Comparison of ENCODE assay signal across 15 cellular contexts in the genomic region with DNA sequence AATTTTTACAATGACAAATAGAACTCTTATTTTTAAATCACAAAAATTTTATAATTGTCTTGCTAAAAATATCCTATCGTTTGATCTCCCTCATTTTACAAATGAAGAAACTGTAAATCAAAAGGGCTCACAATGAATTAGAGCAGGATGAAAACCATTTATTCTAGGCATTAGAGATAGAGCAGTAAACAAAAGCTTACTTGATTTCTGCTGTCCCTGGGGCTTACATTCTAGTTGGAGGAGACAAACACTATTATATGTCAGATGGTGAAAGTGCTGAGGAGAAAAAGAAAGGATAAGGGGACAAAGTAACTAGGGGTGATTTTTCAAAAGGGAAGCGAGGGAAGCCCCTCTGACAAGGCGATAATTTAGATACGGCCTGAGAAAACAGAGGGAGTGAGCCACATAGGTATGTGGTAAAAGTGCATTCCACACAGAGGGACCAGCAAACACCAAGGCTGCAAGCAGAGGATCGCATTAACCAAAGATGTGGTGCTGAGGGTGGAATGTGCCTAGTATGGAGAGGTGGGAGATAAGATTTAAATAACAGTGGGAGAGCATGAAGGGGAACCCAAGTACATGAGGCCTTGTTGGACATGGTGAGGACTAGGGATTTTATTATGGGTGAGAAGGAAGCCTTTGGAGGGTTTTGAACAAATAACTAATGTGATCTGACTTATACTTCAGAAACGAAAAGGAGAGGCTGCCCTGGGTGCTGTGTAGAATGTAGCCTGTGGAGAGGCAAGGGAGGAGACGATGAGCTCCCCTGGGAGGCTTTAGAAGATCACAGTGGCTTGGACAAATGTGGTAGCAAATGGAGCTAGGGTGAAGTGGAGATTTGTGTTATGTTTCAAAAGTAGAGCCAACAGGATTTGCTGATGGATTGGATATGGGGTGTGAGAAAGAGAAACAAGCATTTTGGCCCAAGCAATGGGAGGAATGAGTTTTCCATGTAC.
A peak's percentile ranks its signal among the peaks of the same experiment; 100 is the strongest.
DNase-seq lines count a peak whose midpoint lies in the region; FAIRE-seq and TF ChIP-seq lines count a peak whose summit lies in the region.
"Had no signal": no experiment of that assay in that cellular context is flagged by ENCODE, and none has a peak within 500 bp of the region (broad histone marks: within the 10 kb centered on the region; RNA-seq: fewer than 3 reads in every experiment).

No MANE protein-coding gene starts in this region.

- TF ChIP-seq POLR2A in H1 (IDR thresholded peaks at IDR 0.05; ENCODE audit: control extremely low read depth in 1 of 2, low read depth in 2 of 2, low read length in 2 of 2), result no peak

- H2BK120ac ChIP-seq in H1 (replicated peaks; ENCODE audit: low read depth, low read length), result no peak overlapping the region

- no peak overlapping the region for H4K5ac ChIP-seq in H1 (ENCODE audit: insufficient read length, low read depth, low read length)

- H2BK15ac ChIP-seq in H1 (ENCODE audit: low read length), result no peak overlapping the region

- POLR2A ChIA-PET in Caco-2 (lab: Charles Lee) (no interaction called here), H1 (lab: Charles Lee; ENCODE audit: partially characterized antibody) (no interaction called here)

- FAIRE-seq in H1 (lab: Jason Lieb, UNC), result peak; percentile 82

- H3K4me3 Mint-ChIP-seq in Caco-2 (ENCODE audit: unreplicated experiment), result no peak overlapping the region
- H3K4me3 Mint-ChIP-seq in nephron, result no peak overlapping the region
- H3K4me3 Mint-ChIP-seq: CD4-positive, CD25-positive, alpha-beta regulatory T cell had no signal

- H3K4ac ChIP-seq in H1 (replicated peaks; ENCODE audit: insufficient read length, low read depth, low read length), result no peak overlapping the region

- H3K4me1 Mint-ChIP-seq in Caco-2 (ENCODE audit: low read depth, unreplicated experiment) (peaks cover 15% of the 10 kb centered on the region), nephron (peaks cover 22% of the 10 kb centered on the region)

- H3K36me3 ChIP-seq in Caco-2 (ENCODE audit: control insufficient read depth, insufficient read depth, low read length), result no peaks in the 10 kb centered on the region
- peaks cover 0 to 10% (median 0%) of the 10 kb centered on the region in 4 experiments; a peak in 2 of 8 replicates for H3K36me3 ChIP-seq in H1 (ENCODE audit: control insufficient read depth in 2 of 4, insufficient read depth in 4 of 4, low read length in 3 of 4)

- H3K79me1 ChIP-seq in H1 (ENCODE audit: low read depth, low read length), result no peaks in the 10 kb centered on the region

- CTCF ChIA-PET in Caco-2 (lab: Charles Lee) (no interaction called here), H1 (lab: Charles Lee; ENCODE audit: partially characterized antibody) (interaction anchor here (0.9 kb wide), 1 partner anchor 19 kb away, joined by 3 read pairs; no protein-coding TSS in a partner anchor)

- no peak overlapping the region for H4K91ac ChIP-seq in H1 (replicated peaks; ENCODE audit: insufficient read length, low read length)

- no peak overlapping the region for H4K8ac ChIP-seq in H1 (ENCODE audit: extremely low read depth, insufficient read depth, low read length)

- H3K23me2 ChIP-seq in H1 (ENCODE audit: low read depth, low read length), result no peaks in the 10 kb centered on the region

- H3K36me3 Mint-ChIP-seq in Caco-2 (ENCODE audit: insufficient read depth, unreplicated experiment) (peaks cover 44% of the 10 kb centered on the region), nephron (ENCODE audit: low read depth) (peaks cover 69% of the 10 kb centered on the region)

- H3K27me3 Mint-ChIP-seq in Caco-2 (ENCODE audit: insufficient read depth, unreplicated experiment) (no peaks in the 10 kb centered on the region), nephron (ENCODE audit: low read depth) (no peaks in the 10 kb centered on the region)
- H3K27me3 Mint-ChIP-seq: CD4-positive, CD25-positive, alpha-beta regulatory T cell had no signal

- TF ChIP-seq CTCF in Caco-2 (IDR thresholded peaks at IDR 0.05; ENCODE audit: insufficient read depth in 1 of 2, low read depth in 1 of 2, low read length in 1 of 2, severe bottlenecking in 1 of 2, unreplicated experiment in 1 of 2) (no peak), H1 (IDR thresholded peaks at IDR 0.05; ENCODE audit: control extremely low read depth in 1 of 3, insufficient read depth in 1 of 3, low read depth in 1 of 3, low read length in 3 of 3) (no peak), nephron (IDR thresholded peaks at IDR 0.05; ENCODE audit: unreplicated experiment in 3 of 3) (no peak), GM20000 (IDR thresholded peaks at IDR 0.05; ENCODE audit: extremely low read depth, missing control alignments) (no peak)

- no peak overlapping the region for H3K4me3 ChIP-seq in Caco-2 (ENCODE audit: low read depth, low read length)
- no peak overlapping the region for H3K4me3 ChIP-seq in H1 (ENCODE audit: extremely low read depth in 1 of 4, insufficient read depth in 2 of 4, low read depth in 3 of 4, low read length in 4 of 4)

- no peak overlapping the region for H3K9ac ChIP-seq in H1 (replicated peaks in 1 of 4; ENCODE audit: extremely low read depth in 1 of 4, low read depth in 3 of 4, low read length in 3 of 4)

- H3K27ac ChIP-seq in H1 (ENCODE audit: low read depth, low read length), result no peak overlapping the region

- H3K4me1 ChIP-seq in Caco-2, result peaks cover 9% of the 10 kb centered on the region; the same call in 1 of the 2 replicates
- H3K4me1 ChIP-seq in H1 (replicated peaks in 1 of 4; ENCODE audit: control insufficient read depth in 3 of 4, insufficient read depth in 4 of 4, low read length in 3 of 4), result peaks cover 0 to 4% (median 0%) of the 10 kb centered on the region in 4 experiments; a peak in 2 of 7 replicates

- TF ChIP-seq RAD21 in H1 (IDR thresholded peaks at IDR 0.05 in 1 of 2, conservative IDR thresholded peaks at IDR 0.05 in 1 of 2; ENCODE audit: low read depth in 2 of 2, low read length in 2 of 2), result no peak

- H2AK5ac ChIP-seq in H1 (ENCODE audit: low read depth, low read length), result no peak overlapping the region

- H3K9me3 Mint-ChIP-seq in Caco-2 (ENCODE audit: unreplicated experiment) (peaks cover 3% of the 10 kb centered on the region), nephron (peaks cover 14% of the 10 kb centered on the region)

- intact Hi-C loops in Caco-2 (cut with micrococcal nuclease; ENCODE audit: unreplicated experiment), result loop anchor here (5.0 kb wide), 1 partner anchor 46 kb away; no protein-coding TSS in a partner anchor

- H3K56ac ChIP-seq in H1 (replicated peaks; ENCODE audit: insufficient read length, low read depth, low read length), result no peak overlapping the region

- BruUV-seq in Caco-2 (replicated peaks; lab: Mats Ljungman, UMichigan), result no TSS peak

- no peak overlapping the region for H3K23ac ChIP-seq in H1 (ENCODE audit: insufficient read length)

- H3K4me2 ChIP-seq in H1 (ENCODE audit: insufficient read depth in 1 of 2, low read depth in 2 of 2, low read length in 2 of 2), result no peak overlapping the region

- H2BK12ac ChIP-seq in H1 (ENCODE audit: low read depth, low read length), result no peak overlapping the region

- H3K27ac Mint-ChIP-seq in Caco-2 (ENCODE audit: unreplicated experiment) (peak overlapping the region; percentile 12), nephron (peak overlapping the region in 2 of 3 experiments; percentile 1 to 51)

- TF ChIP-seq EP300 in H1 (IDR thresholded peaks at IDR 0.05; ENCODE audit: borderline replicate concordance in 1 of 2, low read depth in 2 of 2, low read length in 2 of 2), result no peak

- H3K27me3 ChIP-seq in Caco-2 (replicated peaks; ENCODE audit: control insufficient read depth, insufficient read depth, low read length) (no peaks in the 10 kb centered on the region), H1 (replicated peaks in 1 of 4; ENCODE audit: control insufficient read depth in 3 of 4, extremely low read depth in 1 of 4, insufficient read depth in 3 of 4, low read length in 3 of 4) (no peaks in the 10 kb centered on the region)

- H2BK20ac ChIP-seq in H1 (ENCODE audit: low read length), result no peak overlapping the region

- WGBS in H1 (ENCODE audit: extremely low coverage in 1 of 2, insufficient coverage in 1 of 2, insufficient read length in 1 of 2, insufficient replicate concordance in 2 of 2, low coverage in 1 of 2, low lambda C conversion rate in 2 of 2, missing lambda C conversion rate in 1 of 2), 2 experiments, result 88% methylated on average over 7 of the region's 7 CpGs; no CpG with 5 or more reads in 1 of the 2 experiments

- DNase-seq in Caco-2, result no peak
- DNase-seq in LHCN-M2 (ENCODE audit: low read depth), result peak; percentile 39
- DNase-seq in H1 (ENCODE audit: low read depth in 1 of 2, low spot score in 2 of 2), result no peak
- no peak for DNase-seq in GM20000 (ENCODE audit: low spot score)
- no peak for DNase-seq in DMS79 treated with DMSO at 0.1 percent for 48 hours (lab: John Stamatoyannopoulos, UW)
- no peak for DNase-seq in activated T-cell treated with anti-CD3 and anti-CD28 coated beads, Interleukin-2, amount 50 U/mL, for 1 hour
- no peak for DNase-seq in nucleus accumbens (lab: John Stamatoyannopoulos, UW)
- DNase-seq: activated CD4-positive, CD25-positive, alpha-beta regulatory T cell treated with anti-CD3 and anti-CD28 coated beads, Interleukin-2, amount 50 U/mL, for 72 hours; CD4-positive, CD25-positive, alpha-beta regulatory T cell; foreskin fibroblast; NCI-H1092 treated with DMSO at 0.1 percent for 48 hours; retina; stimulated activated CD4-positive, alpha-beta T cell treated with anti-CD3 and anti-CD28 coated beads, Interleukin-4, amount 100 ng/mL, for 1 hour; T-helper 1 cell had no signal

- no peak overlapping the region for H2BK5ac ChIP-seq in H1 (ENCODE audit: low read depth, low read length)

- no peaks in the 10 kb centered on the region for H3K79me2 ChIP-seq in H1 (ENCODE audit: control insufficient read depth in 1 of 2, insufficient read depth in 2 of 2, low read length in 2 of 2)

- H3K14ac ChIP-seq in H1 (ENCODE audit: insufficient read length), result no peak overlapping the region

- H2AFZ ChIP-seq in H1 (ENCODE audit: low read length), result no peak overlapping the region

- H4K20me1 ChIP-seq in H1 (replicated peaks in 1 of 2; ENCODE audit: control insufficient read depth in 1 of 2, insufficient read depth in 2 of 2, low read length in 2 of 2), result peaks cover 0 to 1% of the 10 kb centered on the region in 2 experiments

- H3K9me3 ChIP-seq in Caco-2 (no peaks in the 10 kb centered on the region; the same call in 1 of the 2 replicates), H1 (ENCODE audit: insufficient read depth in 2 of 2, low read depth in 1 of 2, low read length in 1 of 2) (no peaks in the 10 kb centered on the region)

- H3K18ac ChIP-seq in H1 (ENCODE audit: extremely low read depth, low read length), result no peak overlapping the region

TF ChIP-seq in H1, 55 proteins besides CTCF, POLR2A, EP300 and RAD21:
- TF ChIP-seq BACH1 (IDR thresholded peaks at IDR 0.05; ENCODE audit: low read length) (no peak), TEAD4 (IDR thresholded peaks at IDR 0.05; ENCODE audit: low read depth, low read length) (peak; percentile 55; the same call in 1 of the 2 replicates)
